ENCODE assay signal across 1 cellular context in genomic region chr2:108641766-108642165, GRCh38.
TF ChIP-seq lines count a peak whose summit lies in the region.

No MANE protein-coding gene starts in this region.

TF ChIP-seq in K562, 482 proteins besides CTCF, POLR2A, EP300 and RAD21 (continued from another document):
- TF ChIP-seq CBFA2T2 (conservative IDR thresholded peaks at IDR 0.05) (peak; percentile 54), CBFA2T3 (IDR thresholded peaks at IDR 0.05) (peak; percentile 79), ARID1B (IDR thresholded peaks at IDR 0.05) (peak; percentile 70), TEAD4 (IDR thresholded peaks at IDR 0.05; ENCODE audit: low read length) (peak; percentile 41; the same call in 1 of the 2 replicates), TEAD4 (CRISPR knock-in tag; IDR thresholded peaks at IDR 0.05; ENCODE audit: borderline replicate concordance) (no peak), SOX6 (IDR thresholded peaks at IDR 0.05) (peak; percentile 45; the same call in 1 of the 2 replicates), TCF3 (CRISPR knock-in tag; IDR thresholded peaks at IDR 0.05) (peak; percentile 64), ZBTB11 (CRISPR knock-in tag; IDR thresholded peaks at IDR 0.05) (peak in 1 of 3 experiments; percentile 35; a peak in 1 of 6 replicates), TRIM24 (IDR thresholded peaks at IDR 0.05) (peak in 1 of 2 experiments; percentile 53; a peak in 2 of 4 replicates)
